ENCODE assay signal across 9 cellular contexts in genomic region chr12:55585817-55586216, GRCh38. TPM values are rescaled to one million over a fixed set of nuclear protein-coding genes. Genes with fewer than 3 reads are reported as not detected.
"Had no signal": no experiment of that assay in that cellular context is flagged by ENCODE, and none has a peak within 500 bp of the region (broad histone marks: within the 10 kb centered on the region; RNA-seq: fewer than 3 reads in every experiment).

No MANE protein-coding gene starts in this region.

- DNase-seq: IMR-90, KBM-7, KG1 had no signal

- H3K36me3 Mint-ChIP-seq: IgD-negative memory B cell had no signal

- H3K4me1 Mint-ChIP-seq: IgD-negative memory B cell had no signal

- ATAC-seq: HepG2 had no signal

- H3K27ac Mint-ChIP-seq: IgD-negative memory B cell had no signal

- H3K27ac ChIP-seq: HL-60 had no signal

- FAIRE-seq: HepG2, HTR-8/SVneo had no signal

RNA-seq across cellular contexts. Expression of gene OR2AP1, which starts 13.5 kb away (rescaled TPM):
- total RNA-seq: HepG2, HT-29, HT1080, IMR-90 had no signal
- polyA plus RNA-seq: HepG2, IgD-negative memory B cell, IMR-90 had no signal

RNA-seq across cellular contexts. Expression of gene OR6C4, which starts 36.4 kb away (rescaled TPM):
- total RNA-seq: HepG2, HT-29, HT1080, IMR-90 had no signal
- polyA plus RNA-seq: HepG2, IgD-negative memory B cell, IMR-90 had no signal

RNA-seq across cellular contexts. Expression of gene OR10P1, which starts 50.9 kb away (rescaled TPM):
- total RNA-seq: HepG2, HT-29, HT1080, IMR-90 had no signal
- polyA plus RNA-seq: HepG2, IgD-negative memory B cell, IMR-90 had no signal
